In the genomic region with DNA sequence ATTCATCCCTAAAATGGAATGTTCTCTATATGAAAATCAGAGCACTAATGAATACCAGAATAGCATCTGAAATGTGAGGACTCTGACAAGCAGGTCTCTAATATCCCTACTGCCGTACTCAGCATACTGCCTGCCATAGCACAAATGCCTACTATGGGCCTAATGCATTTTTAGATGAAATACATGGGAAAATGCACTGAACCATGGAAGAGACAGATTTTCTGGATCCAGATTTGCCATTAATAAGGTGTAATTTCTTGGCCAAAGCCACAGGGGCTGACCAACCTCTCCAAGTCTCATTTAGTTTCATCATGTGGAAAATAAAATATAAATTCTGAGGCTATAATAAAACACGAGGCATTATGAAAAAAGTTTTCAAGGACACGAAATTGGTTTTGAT, we compare ENCODE assay signal across 20 cellular contexts.
DNase-seq lines count a peak whose midpoint lies in the region; ATAC-seq and TF ChIP-seq lines count a peak whose summit lies in the region.
"Had no signal": no experiment of that assay in that cellular context is flagged by ENCODE, and none has a peak within 500 bp of the region (broad histone marks: within the 10 kb centered on the region; RNA-seq: fewer than 3 reads in every experiment).

No MANE protein-coding gene starts in this region.

- no peaks in the 10 kb centered on the region for H3K9me2 ChIP-seq in Karpas-422 (replicated peaks; ENCODE audit: insufficient read depth, low read length)
- no peaks in the 10 kb centered on the region for H3K9me2 ChIP-seq in MM.1S (replicated peaks; ENCODE audit: insufficient read depth, low read length)

- intact Hi-C loops in activated CD8-positive, alpha-beta T cell treated with anti-CD3 and anti-CD28 coated beads for 36 hours (cut with micrococcal nuclease) = no loop called here
- intact Hi-C loops in natural killer cell (cut with micrococcal nuclease) (no loop called here), posterior vena cava (cut with DNase I) (no loop called here)

- H3K27me3 ChIP-seq in Karpas-422 (ENCODE audit: low read length) (no peaks in the 10 kb centered on the region), MM.1S (replicated peaks; ENCODE audit: insufficient read depth, low read length) (no peaks in the 10 kb centered on the region)
- H3K27me3 ChIP-seq: BLaER1 had no signal

- CTCF ChIA-PET in activated CD8-positive, alpha-beta T cell treated with anti-CD3 and anti-CD28 coated beads for 36 hours (lab: Charles Lee) = no interaction called here
- CTCF ChIA-PET in activated CD8-positive, alpha-beta T cell treated with anti-CD3 and anti-CD28 coated beads, Interleukin-2, amount 10 ng/mL, durations not matched to agents 7 days and 5 days (lab: Charles Lee) = no interaction called here

- H3K36me3 ChIP-seq in Karpas-422 (ENCODE audit: insufficient read depth, low read length) (peaks cover 55% of the 10 kb centered on the region), MM.1S (replicated peaks; ENCODE audit: insufficient read depth, low read length) (no peaks in the 10 kb centered on the region)

- H4K20me1 ChIP-seq in Karpas-422 (ENCODE audit: insufficient read depth, low read depth, low read length) (no peaks in the 10 kb centered on the region), MM.1S (ENCODE audit: insufficient read depth, low read length) (no peaks in the 10 kb centered on the region)
- H4K20me1 ChIP-seq: BLaER1 had no signal

- H3K27me3 Mint-ChIP-seq in activated CD8-positive, alpha-beta T cell treated with anti-CD3 and anti-CD28 coated beads for 36 hours = no peaks in the 10 kb centered on the region
- no peaks in the 10 kb centered on the region for H3K27me3 Mint-ChIP-seq in activated CD8-positive, alpha-beta T cell treated with anti-CD3 and anti-CD28 coated beads, Interleukin-2, amount 10 ng/mL, durations not matched to agents 7 days and 5 days (ENCODE audit: low read depth)
- H3K27me3 Mint-ChIP-seq in activated naive CD8-positive, alpha-beta T cell treated with anti-CD3 and anti-CD28 coated beads, Interleukin-2, amount 50 U/mL, for 24 hours = no peaks in the 10 kb centered on the region
- no peaks in the 10 kb centered on the region for H3K27me3 Mint-ChIP-seq in natural killer cell (ENCODE audit: low read depth in 2 of 2)

- H3K9me3 ChIP-seq in Karpas-422 (ENCODE audit: low read length) (no peaks in the 10 kb centered on the region), MM.1S (replicated peaks; ENCODE audit: insufficient read depth, low read length) (no peaks in the 10 kb centered on the region)
- H3K9me3 ChIP-seq: Caco-2 had no signal

- no peak for ATAC-seq in activated CD8-positive, alpha-beta T cell treated with anti-CD3 and anti-CD28 coated beads for 36 hours
- ATAC-seq in activated CD8-positive, alpha-beta T cell treated with anti-CD3 and anti-CD28 coated beads, Interleukin-2, amount 10 ng/mL, durations not matched to agents 7 days and 5 days = no peak
- no peak for ATAC-seq in activated naive CD8-positive, alpha-beta T cell treated with anti-CD3 and anti-CD28 coated beads, Interleukin-2, amount 50 U/mL, for 24 hours
- no peak for ATAC-seq in natural killer cell

- H3K27ac ChIP-seq in Karpas-422 (ENCODE audit: low read length) = peak overlapping the region; percentile 4; the same call in 1 of the 2 replicates
- no peak overlapping the region for H3K27ac ChIP-seq in MM.1S (ENCODE audit: low read length)
- H3K27ac ChIP-seq: BLaER1, PC-9 had no signal

- peaks cover 44% of the 10 kb centered on the region for H3K4me1 ChIP-seq in Karpas-422 (ENCODE audit: low read length)
- H3K4me1 ChIP-seq in MM.1S (ENCODE audit: low read length) = no peaks in the 10 kb centered on the region
- H3K4me1 ChIP-seq: BLaER1 had no signal

- H3K4me3 ChIP-seq in Karpas-422 (ENCODE audit: low read length) = no peak overlapping the region
- no peak overlapping the region for H3K4me3 ChIP-seq in MM.1S (ENCODE audit: low read length)
- H3K4me3 ChIP-seq: BLaER1, PC-9 had no signal

- H3K4me2 ChIP-seq in Karpas-422 (ENCODE audit: low read depth, low read length, poor library complexity, severe bottlenecking) = no peak overlapping the region
- no peak overlapping the region for H3K4me2 ChIP-seq in MM.1S (ENCODE audit: low read depth, low read length)
- H3K4me2 ChIP-seq: BLaER1, PC-9 had no signal

- H3K9ac ChIP-seq in Karpas-422 (ENCODE audit: low read length) = no peak overlapping the region
- no peak overlapping the region for H3K9ac ChIP-seq in MM.1S (ENCODE audit: low read length)
- H3K9ac ChIP-seq: BLaER1 had no signal

- H3K27ac Mint-ChIP-seq in activated CD8-positive, alpha-beta T cell treated with anti-CD3 and anti-CD28 coated beads for 36 hours = peak overlapping the region; percentile 82
- H3K27ac Mint-ChIP-seq in activated CD8-positive, alpha-beta T cell treated with anti-CD3 and anti-CD28 coated beads, Interleukin-2, amount 10 ng/mL, durations not matched to agents 7 days and 5 days = no peak overlapping the region
- peak overlapping the region; percentile 95 for H3K27ac Mint-ChIP-seq in activated naive CD8-positive, alpha-beta T cell treated with anti-CD3 and anti-CD28 coated beads, Interleukin-2, amount 50 U/mL, for 24 hours
- H3K27ac Mint-ChIP-seq in natural killer cell = peak overlapping the region; percentile 89 to 93

- H3K36me3 Mint-ChIP-seq in activated CD8-positive, alpha-beta T cell treated with anti-CD3 and anti-CD28 coated beads for 36 hours (ENCODE audit: low read depth) = peaks cover 65% of the 10 kb centered on the region
- H3K36me3 Mint-ChIP-seq in activated CD8-positive, alpha-beta T cell treated with anti-CD3 and anti-CD28 coated beads, Interleukin-2, amount 10 ng/mL, durations not matched to agents 7 days and 5 days (ENCODE audit: low read depth) = peaks cover 74% of the 10 kb centered on the region
- H3K36me3 Mint-ChIP-seq in activated naive CD8-positive, alpha-beta T cell treated with anti-CD3 and anti-CD28 coated beads, Interleukin-2, amount 50 U/mL, for 24 hours (ENCODE audit: low read depth) = peaks cover 68% of the 10 kb centered on the region
- H3K36me3 Mint-ChIP-seq in natural killer cell = no peaks in the 10 kb centered on the region

- H2AFZ ChIP-seq in Karpas-422 (ENCODE audit: low read length) (no peak overlapping the region), MM.1S (ENCODE audit: low read length) (no peak overlapping the region)
- H2AFZ ChIP-seq: PC-9 had no signal

- TF ChIP-seq CTCF in activated CD8-positive, alpha-beta T cell treated with anti-CD3 and anti-CD28 coated beads for 36 hours (IDR thresholded peaks at IDR 0.05) = no peak
- TF ChIP-seq CTCF in natural killer cell (IDR thresholded peaks at IDR 0.05) (no peak), MM.1S (IDR thresholded peaks at IDR 0.05; ENCODE audit: low read length) (no peak)

- no peaks in the 10 kb centered on the region for H3F3A ChIP-seq in MM.1S (ENCODE audit: insufficient read depth, low read length)

- H3K9me3 Mint-ChIP-seq in activated CD8-positive, alpha-beta T cell treated with anti-CD3 and anti-CD28 coated beads for 36 hours = peaks cover 11% of the 10 kb centered on the region
- peaks cover 13% of the 10 kb centered on the region for H3K9me3 Mint-ChIP-seq in activated CD8-positive, alpha-beta T cell treated with anti-CD3 and anti-CD28 coated beads, Interleukin-2, amount 10 ng/mL, durations not matched to agents 7 days and 5 days (ENCODE audit: insufficient read depth)
- H3K9me3 Mint-ChIP-seq in activated naive CD8-positive, alpha-beta T cell treated with anti-CD3 and anti-CD28 coated beads, Interleukin-2, amount 50 U/mL, for 24 hours = peaks cover 5% of the 10 kb centered on the region
- no peaks in the 10 kb centered on the region for H3K9me3 Mint-ChIP-seq in natural killer cell

- POLR2A ChIA-PET in activated CD8-positive, alpha-beta T cell treated with anti-CD3 and anti-CD28 coated beads for 36 hours (lab: Charles Lee) = no interaction called here
- POLR2A ChIA-PET in activated CD8-positive, alpha-beta T cell treated with anti-CD3 and anti-CD28 coated beads, Interleukin-2, amount 10 ng/mL, durations not matched to agents 7 days and 5 days (lab: Charles Lee) = no interaction called here

- peaks cover 70% of the 10 kb centered on the region for H3K79me2 ChIP-seq in Karpas-422 (ENCODE audit: low read length)
- no peaks in the 10 kb centered on the region for H3K79me2 ChIP-seq in MM.1S (ENCODE audit: low read length)

- H3K4me1 Mint-ChIP-seq in activated CD8-positive, alpha-beta T cell treated with anti-CD3 and anti-CD28 coated beads for 36 hours (ENCODE audit: low read depth) = peaks cover 69% of the 10 kb centered on the region
- H3K4me1 Mint-ChIP-seq in activated CD8-positive, alpha-beta T cell treated with anti-CD3 and anti-CD28 coated beads, Interleukin-2, amount 10 ng/mL, durations not matched to agents 7 days and 5 days (ENCODE audit: low read depth) = peaks cover 57% of the 10 kb centered on the region
- H3K4me1 Mint-ChIP-seq in activated naive CD8-positive, alpha-beta T cell treated with anti-CD3 and anti-CD28 coated beads, Interleukin-2, amount 50 U/mL, for 24 hours = peaks cover 76% of the 10 kb centered on the region
- H3K4me1 Mint-ChIP-seq in natural killer cell = peaks cover 41 to 56% of the 10 kb centered on the region in 2 donors

- H3K4me3 Mint-ChIP-seq in activated CD8-positive, alpha-beta T cell treated with anti-CD3 and anti-CD28 coated beads for 36 hours = no peak overlapping the region
- H3K4me3 Mint-ChIP-seq in activated CD8-positive, alpha-beta T cell treated with anti-CD3 and anti-CD28 coated beads, Interleukin-2, amount 10 ng/mL, durations not matched to agents 7 days and 5 days = no peak overlapping the region
- H3K4me3 Mint-ChIP-seq in activated naive CD8-positive, alpha-beta T cell treated with anti-CD3 and anti-CD28 coated beads, Interleukin-2, amount 50 U/mL, for 24 hours = no peak overlapping the region
- H3K4me3 Mint-ChIP-seq in natural killer cell = no peak overlapping the region

- DNase-seq in activated CD8-positive, alpha-beta T cell treated with anti-CD3 and anti-CD28 coated beads for 36 hours = no peak
- no peak for DNase-seq in activated CD8-positive, alpha-beta T cell treated with anti-CD3 and anti-CD28 coated beads, Interleukin-2, amount 10 ng/mL, durations not matched to agents 7 days and 5 days
- no peak for DNase-seq in Karpas-422
- no peak for DNase-seq in activated naive CD8-positive, alpha-beta T cell treated with anti-CD3 and anti-CD28 coated beads, Interleukin-2, amount 50 U/mL, for 24 hours
- no peak for DNase-seq in natural killer cell
- DNase-seq in posterior vena cava (ENCODE audit: low spot score) = no peak
- no peak for DNase-seq in H4 (ENCODE audit: low spot score)
- DNase-seq in MM.1S = no peak
- DNase-seq: 8988T; Caco-2; GOT3; NCI-H1092; NCI-H1694; NCI-H2107; NCI-H226; NCI-H69; NK-92 treated with Interleukin-12 subunit alpha and Interleukin-12 subunit beta, amount 100 ng/mL, for 24 hours; SHP77 treated with DMSO at 0.1 percent for 48 hours had no signal
